In the genomic region with DNA sequence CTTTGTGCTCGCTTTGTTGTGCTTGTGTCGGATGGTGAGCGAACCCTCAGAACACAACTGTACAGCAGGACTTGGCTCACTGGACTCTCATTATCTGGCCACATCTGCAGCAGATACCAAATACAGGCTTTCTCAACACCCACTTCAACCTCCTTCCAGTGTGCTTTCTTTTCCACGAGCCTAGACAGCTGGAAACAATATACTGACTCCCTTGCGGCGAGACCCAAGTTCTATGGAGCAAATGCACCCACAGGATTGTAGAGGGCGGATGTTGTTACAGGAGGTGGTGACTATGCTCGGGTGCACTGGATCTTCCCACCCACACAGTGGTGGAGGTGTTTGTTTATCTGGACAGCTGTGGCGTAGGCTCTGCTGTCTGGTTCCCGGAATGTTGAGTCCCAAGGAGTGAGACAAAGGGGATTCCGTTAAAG, we compare ENCODE assay signal across 10 cellular contexts.
DNase-seq lines count a peak whose midpoint lies in the region; ATAC-seq and TF ChIP-seq lines count a peak whose summit lies in the region.
"Had no signal": no experiment of that assay in that cellular context is flagged by ENCODE, and none has a peak within 500 bp of the region (broad histone marks: within the 10 kb centered on the region; RNA-seq: fewer than 3 reads in every experiment).

No MANE protein-coding gene starts in this region.

- H3K9me3 Mint-ChIP-seq in nephron, result no peaks in the 10 kb centered on the region

- H3K4me3 ChIP-seq in AG09309 (ENCODE audit: control insufficient read depth, low read depth, low read length) (no peak overlapping the region), fibroblast of the aortic adventitia (ENCODE audit: low read depth, low read length) (no peak overlapping the region)
- H3K4me3 ChIP-seq: psoas muscle had no signal

- no peaks in the 10 kb centered on the region for H3K36me3 Mint-ChIP-seq in nephron (ENCODE audit: low read depth)

- peaks cover 52% of the 10 kb centered on the region for H3K4me1 Mint-ChIP-seq in nephron

- peak overlapping the region; percentile 88 to 91 (median 91) for H3K27ac Mint-ChIP-seq in nephron

- TF ChIP-seq CTCF in AG09309 (IDR thresholded peaks at IDR 0.05; ENCODE audit: control insufficient read depth, insufficient read depth, low read depth, low read length, missing control alignments) (no peak), fibroblast of the aortic adventitia (IDR thresholded peaks at IDR 0.05; ENCODE audit: insufficient read depth, low read length) (no peak), nephron (IDR thresholded peaks at IDR 0.05; ENCODE audit: unreplicated experiment in 3 of 3) (no peak)

- ATAC-seq in HG03520 (IDR thresholded peaks at IDR 0.05; ENCODE audit: unreplicated experiment), result no peak
- no peak for ATAC-seq in GM21723 (IDR thresholded peaks at IDR 0.05; ENCODE audit: unreplicated experiment)

- peak overlapping the region; percentile 6 to 46 (median 18) for H3K4me3 Mint-ChIP-seq in nephron

- intact Hi-C loops in posterior cingulate gyrus (cut with DNase I), result no loop called here

- H3K27me3 Mint-ChIP-seq in nephron (ENCODE audit: low read depth), result no peaks in the 10 kb centered on the region

- DNase-seq in AG09309 (ENCODE audit: low read depth), result peak; percentile 91
- DNase-seq in amniotic epithelial cell (ENCODE audit: low read depth), result peak; percentile 94
- DNase-seq in fibroblast of the aortic adventitia (ENCODE audit: low read depth), result peak; percentile 55
- no peak for DNase-seq in T1000 (lab: John Stamatoyannopoulos, UW)
- no peak for DNase-seq in posterior cingulate gyrus
- DNase-seq: ACHN had no signal

Comparison
In these comparisons a context has a peak if more than half of its experiments do, and no peak if none do; other contexts are left out.
1. DNase-seq: peak in AG09309 (single experiment), amniotic epithelial cell (single experiment) and fibroblast of the aortic adventitia (single experiment); none in T1000 (single experiment) and posterior cingulate gyrus (0 of 10).